In the genomic region with DNA sequence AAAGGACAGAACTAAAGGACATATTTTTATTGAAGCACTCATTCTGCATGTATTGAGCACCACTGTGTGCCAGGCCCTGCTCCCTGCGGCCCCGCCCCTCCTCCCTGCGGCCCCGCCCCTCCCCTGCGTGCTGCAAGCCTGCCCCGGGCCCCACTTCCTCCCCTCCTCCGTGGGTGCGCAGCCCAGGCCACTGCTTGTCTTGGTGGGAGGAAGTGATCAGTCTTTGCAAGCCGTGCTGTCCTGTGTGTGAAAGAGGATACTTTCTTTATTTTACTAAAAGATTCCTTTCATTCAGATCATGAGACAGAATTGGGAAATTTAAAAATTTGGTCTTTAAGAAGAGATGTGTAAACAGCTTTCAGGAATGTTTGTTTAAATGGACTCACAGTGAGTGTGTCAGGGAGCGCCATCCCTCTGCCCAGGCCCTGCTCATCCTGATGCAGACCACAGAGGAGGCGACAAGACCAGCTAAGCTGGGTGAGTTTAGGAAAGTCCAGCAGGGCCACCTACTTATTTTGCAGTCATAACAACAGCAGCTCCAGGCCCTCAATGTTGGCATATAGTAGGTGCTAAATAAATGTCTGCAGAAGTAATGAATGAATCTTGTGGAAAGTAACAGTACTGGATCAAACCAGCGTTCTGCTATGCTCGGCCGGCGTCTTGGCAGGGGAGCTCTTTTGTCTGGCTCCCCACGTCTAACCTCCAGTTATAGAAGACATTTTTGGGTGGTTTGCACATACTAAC, we compare ENCODE assay signal across 8 cellular contexts.
DNase-seq lines count a peak whose midpoint lies in the region; ATAC-seq and TF ChIP-seq lines count a peak whose summit lies in the region.

No MANE protein-coding gene starts in this region.

- H3K4me3 Mint-ChIP-seq in WTC11, result no peak overlapping the region

- no peaks in the 10 kb centered on the region for H3K27me3 Mint-ChIP-seq in WTC11 (ENCODE audit: low read depth)

- peak; percentile 45 for DNase-seq in Ammon's horn (ENCODE audit: low spot score)
- peak; percentile 20 for DNase-seq in T-helper 22 cell (ENCODE audit: low read depth)
- peak; percentile 58 for DNase-seq in amniotic epithelial cell (ENCODE audit: low read depth)
- peak; percentile 33 for DNase-seq in pons (ENCODE audit: low spot score)
- DNase-seq in esophagus squamous epithelium (lab: John Stamatoyannopoulos, UW), result no peak
- DNase-seq in WTC11 (ENCODE audit: low spot score), result no peak

- peaks cover 49% of the 10 kb centered on the region for H3K4me1 Mint-ChIP-seq in WTC11

- H3K27ac Mint-ChIP-seq in WTC11, result no peak overlapping the region

- CTCF ChIA-PET in WTC11 (lab: Charles Lee), result interaction anchor here (1.0 to 1.5 kb wide), 3 partner anchors 13 to 87 kb away, joined by 3 to 4 read pairs (median 3); no protein-coding TSS in a partner anchor

- WGBS in esophagus squamous epithelium, 2 donors, result 60 to 62% methylated on average over 9 to 11 of the region's 16 CpGs

- POLR2A ChIA-PET in WTC11 (lab: Charles Lee), result no interaction called here

- peaks cover 13 to 75% (median 29%) of the 10 kb centered on the region in 3 donors for H3K4me1 ChIP-seq in esophagus squamous epithelium

- intact Hi-C loops in esophagus squamous epithelium (cut with DNase I), result no loop called here

- no peak for TF ChIP-seq CTCF in esophagus squamous epithelium (IDR thresholded peaks at IDR 0.05)
- TF ChIP-seq CTCF in WTC11 (IDR thresholded peaks at IDR 0.05), result no peak

- no peaks in the 10 kb centered on the region for H3K9me3 ChIP-seq in esophagus squamous epithelium

- H3K9me3 Mint-ChIP-seq in WTC11, result peaks cover 6% of the 10 kb centered on the region

- no peaks in the 10 kb centered on the region for H3K27me3 ChIP-seq in esophagus squamous epithelium

- no peak for ATAC-seq in GM21381 (IDR thresholded peaks at IDR 0.05; ENCODE audit: unreplicated experiment)
- ATAC-seq in GM19351 (IDR thresholded peaks at IDR 0.05; ENCODE audit: unreplicated experiment), result no peak
- ATAC-seq in WTC11, result no peak

- no peak for TF ChIP-seq POLR2A in esophagus squamous epithelium (IDR thresholded peaks at IDR 0.05)

- peak overlapping the region in 1 of 4 donors; percentile 56 for H3K27ac ChIP-seq in esophagus squamous epithelium

- no peaks in the 10 kb centered on the region for H3K36me3 Mint-ChIP-seq in WTC11

- no peaks in the 10 kb centered on the region for H3K36me3 ChIP-seq in esophagus squamous epithelium

- H3K4me3 ChIP-seq in esophagus squamous epithelium, result no peak overlapping the region

TF ChIP-seq in WTC11, 78 proteins besides CTCF, POLR2A, EP300 and RAD21:
- TF ChIP-seq, protein P1, sequence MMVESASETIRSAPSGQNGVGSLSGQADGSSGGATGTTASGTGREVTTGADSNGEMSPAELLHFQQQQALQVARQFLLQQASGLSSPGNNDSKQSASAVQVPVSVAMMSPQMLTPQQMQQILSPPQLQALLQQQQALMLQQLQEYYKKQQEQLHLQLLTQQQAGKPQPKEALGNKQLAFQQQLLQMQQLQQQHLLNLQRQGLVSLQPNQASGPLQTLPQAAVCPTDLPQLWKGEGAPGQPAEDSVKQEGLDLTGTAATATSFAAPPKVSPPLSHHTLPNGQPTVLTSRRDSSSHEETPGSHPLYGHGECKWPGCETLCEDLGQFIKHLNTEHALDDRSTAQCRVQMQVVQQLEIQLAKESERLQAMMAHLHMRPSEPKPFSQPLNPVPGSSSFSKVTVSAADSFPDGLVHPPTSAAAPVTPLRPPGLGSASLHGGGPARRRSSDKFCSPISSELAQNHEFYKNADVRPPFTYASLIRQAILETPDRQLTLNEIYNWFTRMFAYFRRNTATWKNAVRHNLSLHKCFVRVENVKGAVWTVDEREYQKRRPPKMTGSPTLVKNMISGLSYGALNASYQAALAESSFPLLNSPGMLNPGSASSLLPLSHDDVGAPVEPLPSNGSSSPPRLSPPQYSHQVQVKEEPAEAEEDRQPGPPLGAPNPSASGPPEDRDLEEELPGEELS (CRISPR knock-in tag; IDR thresholded peaks at IDR 0.05), result no peak
- TF ChIP-seq ZNF317 (CRISPR knock-in tag; IDR thresholded peaks at IDR 0.05; ENCODE audit: borderline replicate concordance, low read depth), result no peak
- TF ChIP-seq ZNF532 (CRISPR knock-in tag; IDR thresholded peaks at IDR 0.05; ENCODE audit: borderline replicate concordance), result no peak

Comparison
In these comparisons a context has a peak if more than half of its experiments do, and no peak if none do; other contexts are left out.
1. DNase-seq: peak in Ammon's horn (single experiment), T-helper 22 cell (single experiment), amniotic epithelial cell (single experiment) and pons (single experiment); none in esophagus squamous epithelium (single experiment) and WTC11 (single experiment).